12 cellular contexts compared by ENCODE assay signal in the genomic region with DNA sequence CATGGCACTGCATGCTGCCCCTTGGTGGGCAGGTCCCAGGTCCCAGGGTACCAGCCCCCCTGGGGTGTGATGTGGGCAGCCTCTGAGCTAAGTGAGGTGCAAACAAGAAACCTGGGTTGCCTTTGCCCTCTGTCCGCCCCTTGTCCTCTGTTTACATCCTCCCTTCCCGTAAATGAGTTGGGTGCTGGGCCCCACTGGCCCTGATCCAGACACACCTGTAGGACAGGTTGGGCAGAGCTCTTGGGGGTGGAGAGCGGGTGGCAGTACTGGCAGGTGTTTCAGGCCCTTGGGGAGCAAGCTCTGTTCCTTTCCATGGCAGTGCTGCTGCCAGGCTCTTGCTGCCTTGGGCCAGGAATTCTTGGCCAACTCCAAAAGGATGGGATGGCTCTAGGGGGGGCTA. TPM values are rescaled to one million over a fixed set of nuclear protein-coding genes. Genes with fewer than 3 reads are reported as not detected.
A peak's percentile ranks its signal among the peaks of the same experiment; 100 is the strongest.
DNase-seq lines count a peak whose midpoint lies in the region; ATAC-seq and TF ChIP-seq lines count a peak whose summit lies in the region.
"Had no signal": no experiment of that assay in that cellular context is flagged by ENCODE, and none has a peak within 500 bp of the region (broad histone marks: within the 10 kb centered on the region; RNA-seq: fewer than 3 reads in every experiment).

No MANE protein-coding gene starts in this region.

- H3K27me3 ChIP-seq in esophagus squamous epithelium, result no peaks in the 10 kb centered on the region
- H3K27me3 ChIP-seq in stomach, result peaks cover 0 to 11% (median 0%) of the 10 kb centered on the region in 3 donors
- H3K27me3 ChIP-seq in BE2C, result no peaks in the 10 kb centered on the region

- H3K9me3 ChIP-seq in esophagus squamous epithelium (no peaks in the 10 kb centered on the region), stomach (no peaks in the 10 kb centered on the region), BE2C (no peaks in the 10 kb centered on the region)
- H3K9me3 ChIP-seq: psoas muscle had no signal

- H3K4me1 ChIP-seq in esophagus squamous epithelium, result peaks cover 11 to 79% (median 11%) of the 10 kb centered on the region in 3 donors
- peaks cover 21 to 50% (median 41%) of the 10 kb centered on the region in 4 donors for H3K4me1 ChIP-seq in stomach
- H3K4me1 ChIP-seq in BE2C, result no peaks in the 10 kb centered on the region; the same call in 1 of the 2 replicates
- H3K4me1 ChIP-seq: psoas muscle had no signal

- intact Hi-C loops in esophagus squamous epithelium (cut with DNase I) (no loop called here), stomach (cut with DNase I; ENCODE audit: low total_unique reads) (no loop called here)

- TF ChIP-seq EP300 in stomach (IDR thresholded peaks at IDR 0.05), result no peak

- ATAC-seq in GM21447 (IDR thresholded peaks at IDR 0.05; ENCODE audit: unreplicated experiment), result no peak
- ATAC-seq: psoas muscle had no signal

- H3K4me3 ChIP-seq in esophagus squamous epithelium, result no peak overlapping the region
- no peak overlapping the region for H3K4me3 ChIP-seq in stomach
- H3K4me3 ChIP-seq in BE2C (ENCODE audit: low read depth, low read length), result no peak overlapping the region
- H3K4me3 ChIP-seq: psoas muscle, SK-N-MC had no signal

- H3K36me3 ChIP-seq in esophagus squamous epithelium (no peaks in the 10 kb centered on the region), stomach (no peaks in the 10 kb centered on the region), BE2C (no peaks in the 10 kb centered on the region)

- WGBS in esophagus squamous epithelium, 2 donors, result no CpG with 5 or more reads among the region's 3 CpGs
- WGBS in stomach, 5 donors, result 23 to 81% (median 40%) methylated on average over 3 of the region's 3 CpGs

- DNase-seq in LoVo (ENCODE audit: low spot score) (peak; percentile 84), NCI-H526 treated with DMSO at 0.1 percent for 48 hours (lab: John Stamatoyannopoulos, UW) (peak; percentile 57), esophagus squamous epithelium (lab: John Stamatoyannopoulos, UW) (no peak), stomach (peak; percentile 97), activated T-cell treated with anti-CD3 and anti-CD28 coated beads for 4 hours (no peak), BE2C (no peak), GDM1 (lab: John Stamatoyannopoulos, UW) (no peak)
- DNase-seq: activated CD4-positive, alpha-beta T cell treated with anti-CD3 and anti-CD28 coated beads for 4 hours; activated naive CD4-positive, alpha-beta T cell treated with anti-CD3 and anti-CD28 coated beads for 36 hours; psoas muscle had no signal

- TF ChIP-seq POLR2A in esophagus squamous epithelium (IDR thresholded peaks at IDR 0.05), result no peak
- peak in 1 of 4 donors; percentile 46 for TF ChIP-seq POLR2A in stomach (IDR thresholded peaks at IDR 0.05)

- TF ChIP-seq CTCF in esophagus squamous epithelium (IDR thresholded peaks at IDR 0.05) (no peak), stomach (IDR thresholded peaks at IDR 0.05) (no peak), BE2C (IDR thresholded peaks at IDR 0.05; ENCODE audit: low read depth, low read length) (no peak)

- peak overlapping the region; percentile 83 to 94 (median 89) for H3K27ac ChIP-seq in esophagus squamous epithelium
- H3K27ac ChIP-seq in stomach, result peak overlapping the region; percentile 85 to 92 (median 90)
- H3K27ac ChIP-seq: psoas muscle, SK-N-MC had no signal

RNA-seq across cellular contexts. Expression of gene ELF3, which starts 35.8 kb away (rescaled TPM):
- total RNA-seq in esophagus squamous epithelium (100 to 1,000 TPM; 146 to 432 (median 253) TPM), stomach (1,000 to 10,000 TPM in 1 of 5 donors, 100 to 1,000 TPM in 4; 174 to 1,083 (median 289) TPM)
- polyA plus RNA-seq in stomach, result 100 to 1,000 TPM; 146 to 253 (median 242) TPM
- polyA plus RNA-seq in BE2C (2012; ENCODE audit: insufficient read depth, insufficient read length, low read depth), result not detected

Comparison
In these comparisons a context has a peak if more than half of its experiments do, and no peak if none do; other contexts are left out.
1. DNase-seq: peak in LoVo (single experiment), NCI-H526 treated with DMSO at 0.1 percent for 48 hours (single experiment) and stomach (single experiment); none in esophagus squamous epithelium (single experiment), activated T-cell treated with anti-CD3 and anti-CD28 coated beads for 4 hours (single experiment), BE2C (single experiment) and GDM1 (single experiment).